In genomic region chr12:6549379-6550151, GRCh38 we compare ENCODE assay signal across 11 cellular contexts. TPM values are rescaled to one million over a fixed set of nuclear protein-coding genes. Genes with fewer than 3 reads are reported as not detected.
DNase-seq lines count a peak whose midpoint lies in the region; TF ChIP-seq lines count a peak whose summit lies in the region.
"Had no signal": no experiment of that assay in that cellular context is flagged by ENCODE, and none has a peak within 500 bp of the region (broad histone marks: within the 10 kb centered on the region; RNA-seq: fewer than 3 reads in every experiment).

No MANE protein-coding gene starts in this region.

- peaks cover 29 to 37% (median 35%) of the 10 kb centered on the region in 3 donors for H3K4me1 Mint-ChIP-seq in CD8-positive, alpha-beta memory T cell

- H3K9me3 ChIP-seq in skeletal muscle tissue (ENCODE audit: control insufficient read depth in 3 of 3, low read length in 3 of 3): no peaks in the 10 kb centered on the region
- no peaks in the 10 kb centered on the region for H3K9me3 ChIP-seq in CD8-positive, alpha-beta memory T cell (ENCODE audit: low read length)

- peak; percentile 12 for DNase-seq in MV-4-11 (lab: John Stamatoyannopoulos, UW)
- DNase-seq in dorsolateral prefrontal cortex: peak in 1 of 10 donors; percentile 39
- DNase-seq in CD8-positive, alpha-beta memory T cell: no peak
- DNase-seq in GM19240 (ENCODE audit: insufficient read length, low spot score): no peak
- no peak for DNase-seq in NCI-H1092 (lab: John Stamatoyannopoulos, UW)
- DNase-seq: activated B cell treated with CpG ODN at 0.5 μM for 24 hours; DMS153; NK-92 treated with Interleukin-12 subunit alpha and Interleukin-12 subunit beta, amount 100 ng/mL, for 24 hours had no signal

- H3K27ac ChIP-seq in dorsolateral prefrontal cortex (peak overlapping the region; percentile 23 to 98 (median 94)), skeletal muscle tissue (ENCODE audit: low read depth, low read length) (peak overlapping the region; percentile 99)
- no peak overlapping the region for H3K27ac ChIP-seq in CD8-positive, alpha-beta memory T cell (ENCODE audit: low read depth, low read length)

- H3K9me3 Mint-ChIP-seq in CD8-positive, alpha-beta memory T cell: no peaks in the 10 kb centered on the region
- H3K9me3 Mint-ChIP-seq: activated B cell treated with CpG ODN at 0.5 μM for 24 hours, memory B cell had no signal

- H3K4me3 ChIP-seq in dorsolateral prefrontal cortex: peak overlapping the region in 47 of 59 donors; percentile 4 to 100 (median 93)
- peak overlapping the region in 2 of 3 donors; percentile 76 to 90 for H3K4me3 ChIP-seq in skeletal muscle tissue (ENCODE audit: low read length in 3 of 3)
- H3K4me3 ChIP-seq in CD8-positive, alpha-beta memory T cell (ENCODE audit: low read length): no peak overlapping the region

- POLR2A ChIA-PET in CD8-positive, alpha-beta memory T cell (lab: Charles Lee): no interaction called here

- no peak for TF ChIP-seq CTCF in dorsolateral prefrontal cortex (IDR thresholded peaks at IDR 0.05 in 54 of 56, conservative IDR thresholded peaks at IDR 0.05 in 2 of 56; ENCODE audit: low read depth in 1 of 56, partially characterized antibody in 56 of 56)

- CTCF ChIA-PET in CD8-positive, alpha-beta memory T cell (lab: Charles Lee): interaction anchor here (0.7 to 1.5 kb wide), 4 partner anchors 9 to 86 kb away, joined by 3 to 4 read pairs (median 4); no protein-coding TSS in a partner anchor

- peak overlapping the region; percentile 13 to 94 (median 84) for H3K9ac ChIP-seq in skeletal muscle tissue (ENCODE audit: low read depth in 1 of 3, low read length in 3 of 3)

- H3K4me1 ChIP-seq in skeletal muscle tissue (ENCODE audit: control insufficient read depth in 3 of 3, insufficient read depth in 3 of 3, low read length in 3 of 3): peaks cover 63 to 69% (median 66%) of the 10 kb centered on the region in 3 donors
- peaks cover 16% of the 10 kb centered on the region for H3K4me1 ChIP-seq in CD8-positive, alpha-beta memory T cell (ENCODE audit: insufficient read depth, low read length)

- H3K27me3 Mint-ChIP-seq in CD8-positive, alpha-beta memory T cell: peaks cover 0 to 1% of the 10 kb centered on the region in 2 donors
- H3K27me3 Mint-ChIP-seq: activated B cell treated with CpG ODN at 0.5 μM for 24 hours; activated naive CD8-positive, alpha-beta T cell; memory B cell had no signal

- H3K4me3 Mint-ChIP-seq in CD8-positive, alpha-beta memory T cell: no peak overlapping the region
- H3K4me3 Mint-ChIP-seq: activated B cell treated with CpG ODN at 0.5 μM for 24 hours; activated naive CD8-positive, alpha-beta T cell; memory B cell had no signal

- peaks cover 29 to 42% (median 36%) of the 10 kb centered on the region in 3 donors for H3K36me3 ChIP-seq in skeletal muscle tissue (ENCODE audit: control insufficient read depth in 3 of 3, insufficient read depth in 3 of 3, low read length in 3 of 3)
- peaks cover 13% of the 10 kb centered on the region for H3K36me3 ChIP-seq in CD8-positive, alpha-beta memory T cell (ENCODE audit: insufficient read depth, low read length)

- intact Hi-C loops in dorsolateral prefrontal cortex (cut with DNase I): loop anchor here in 1 of 2 donors (5.0 kb wide), 1 partner anchor 77 kb away; the partner anchor contains the start of gene VAMP1

- H3K36me3 Mint-ChIP-seq in CD8-positive, alpha-beta memory T cell: peaks cover 0 to 75% (median 8%) of the 10 kb centered on the region in 3 donors

- H3K27ac Mint-ChIP-seq in CD8-positive, alpha-beta memory T cell: no peak overlapping the region
- H3K27ac Mint-ChIP-seq: activated B cell treated with CpG ODN at 0.5 μM for 24 hours; activated naive CD8-positive, alpha-beta T cell; memory B cell had no signal

- no peaks in the 10 kb centered on the region for H3K27me3 ChIP-seq in dorsolateral prefrontal cortex
- no peaks in the 10 kb centered on the region for H3K27me3 ChIP-seq in skeletal muscle tissue (ENCODE audit: control insufficient read depth in 3 of 3, insufficient read depth in 3 of 3, low read length in 3 of 3)
- no peaks in the 10 kb centered on the region for H3K27me3 ChIP-seq in CD8-positive, alpha-beta memory T cell (ENCODE audit: insufficient read depth, low read length, poor library complexity, severe bottlenecking)

RNA-seq across cellular contexts. Expression of gene IFFO1, which starts 6.3 kb away (rescaled TPM):
- total RNA-seq in dorsolateral prefrontal cortex (10 to 100 TPM; 29.9 to 71.0 (median 45.2) TPM), skeletal muscle tissue (8.9 TPM)
- 10 to 100 TPM; 14.2 to 15.1 TPM for total RNA-seq in CD8-positive, alpha-beta memory T cell
- 12.2 TPM for polyA plus RNA-seq in CD8-positive, alpha-beta memory T cell

RNA-seq across cellular contexts. Expression of gene GAPDH, which starts 15.2 kb away (rescaled TPM):
- total RNA-seq in dorsolateral prefrontal cortex (1,000 to 10,000 TPM; 1,552 to 3,778 (median 2,635) TPM), skeletal muscle tissue (5,507 TPM)
- total RNA-seq in CD8-positive, alpha-beta memory T cell: 1,000 to 10,000 TPM; 7,182 to 7,238 TPM
- 1,770 TPM for polyA plus RNA-seq in CD8-positive, alpha-beta memory T cell

RNA-seq across cellular contexts. Expression of gene NOP2, which starts 18.5 kb away (rescaled TPM):
- total RNA-seq in dorsolateral prefrontal cortex: 10 to 100 TPM; 17.8 to 57.6 (median 26.6) TPM
- total RNA-seq in skeletal muscle tissue: 6.3 TPM
- 100 to 1,000 TPM; 170 to 172 TPM for total RNA-seq in CD8-positive, alpha-beta memory T cell
- polyA plus RNA-seq in CD8-positive, alpha-beta memory T cell: 34.0 TPM

RNA-seq across cellular contexts. Expression of gene NCAPD2, which starts 55.7 kb away (rescaled TPM):
- total RNA-seq in dorsolateral prefrontal cortex (10 to 100 TPM; 10.2 to 44.7 (median 21.8) TPM), skeletal muscle tissue (23.0 TPM)
- total RNA-seq in CD8-positive, alpha-beta memory T cell: 10 to 100 TPM; 96.5 to 97.5 TPM
- polyA plus RNA-seq in CD8-positive, alpha-beta memory T cell: 29.8 TPM

RNA-seq across cellular contexts. Expression of gene MRPL51, which starts 56.5 kb away (rescaled TPM):
- total RNA-seq in dorsolateral prefrontal cortex (100 to 1,000 TPM in 107 of 120 experiments, 10 to 100 TPM in 13; 81.0 to 147 (median 117) TPM), skeletal muscle tissue (141 TPM)
- 100 to 1,000 TPM; 317 to 327 TPM for total RNA-seq in CD8-positive, alpha-beta memory T cell
- polyA plus RNA-seq in CD8-positive, alpha-beta memory T cell: 222 TPM
